Comparison of ENCODE assay signal across 8 cellular contexts in genomic region chr12:57771873-57772428, GRCh38. TPM values are rescaled to one million over a fixed set of nuclear protein-coding genes. Genes with fewer than 3 reads are reported as not detected.
DNase-seq lines count a peak whose midpoint lies in the region; ATAC-seq and TF ChIP-seq lines count a peak whose summit lies in the region.

METTL1 (minus strand) TSS chr12:57772105; CDS start chr12:57772083, 22 bp downstream.

- H3K36me3 ChIP-seq in urinary bladder (ENCODE audit: insufficient read depth), result no peaks in the 10 kb centered on the region

- H3K4me3 Mint-ChIP-seq in T-cell (peak within 1 kb of the TSS; percentile 94 to 96 (median 95)), progenitor cell of endocrine pancreas (ENCODE audit: low read depth) (peak within 1 kb of the TSS; percentile 98)

- CTCF ChIA-PET in T-cell (lab: Charles Lee), result interaction anchor here (0.7 to 1.3 kb wide), 5 partner anchors 9 to 18 kb away, joined by 3 to 11 read pairs (median 4); partner anchors contain the start of gene TSFM (in 2 of the 2)

- TF ChIP-seq CTCF in GM12875 (IDR thresholded peaks at IDR 0.05; ENCODE audit: borderline replicate concordance, insufficient read depth, low read depth, low read length) (no peak), progenitor cell of endocrine pancreas (IDR thresholded peaks at IDR 0.05; ENCODE audit: unreplicated experiment) (no peak)

- H3K4me3 ChIP-seq in GM12875 (ENCODE audit: low read depth, low read length) (peak within 1 kb of the TSS; percentile 89), urinary bladder (ENCODE audit: low read depth, low read length) (peak within 1 kb of the TSS; percentile 65)

- WGBS in urinary bladder, result under 1% methylated on average over 28 of the region's 28 CpGs

- peaks cover 11 to 23% (median 21%) of the 10 kb centered on the region in 3 donors for H3K4me1 Mint-ChIP-seq in T-cell
- H3K4me1 Mint-ChIP-seq in progenitor cell of endocrine pancreas (ENCODE audit: low read depth), result peaks cover 9% of the 10 kb centered on the region

- H3K9me3 Mint-ChIP-seq in T-cell (no peaks in the 10 kb centered on the region), progenitor cell of endocrine pancreas (ENCODE audit: low read depth) (no peaks in the 10 kb centered on the region)

- DNase-seq in NCI-H1417 treated with DMSO at 0.1 percent for 48 hours (lab: John Stamatoyannopoulos, UW) (peak; percentile 84), T-cell (peak; percentile 74 to 91 (median 85)), amniotic epithelial cell (ENCODE audit: low read depth) (peak; percentile 96), left cardiac atrium (peak; percentile 96), progenitor cell of endocrine pancreas (ENCODE audit: low spot score, unreplicated experiment) (peak; percentile 86)

- H3K27ac Mint-ChIP-seq in T-cell, result peak within 1 kb of the TSS; percentile 93 to 94
- peak within 1 kb of the TSS; percentile 99 for H3K27ac Mint-ChIP-seq in progenitor cell of endocrine pancreas

- POLR2A ChIA-PET in T-cell (lab: Charles Lee), result interaction anchor here (0.6 to 1.0 kb wide), 4 partner anchors 11 to 30 kb away, joined by 3 to 10 read pairs (median 6); no protein-coding TSS in a partner anchor

- peak within 1 kb of the TSS; percentile 88 for H3K27ac ChIP-seq in urinary bladder (ENCODE audit: low read depth)

- peaks cover 0 to 4% of the 10 kb centered on the region in 2 donors for H3K27me3 Mint-ChIP-seq in T-cell
- peaks cover 18% of the 10 kb centered on the region for H3K27me3 Mint-ChIP-seq in progenitor cell of endocrine pancreas

- ATAC-seq in HG02763 (IDR thresholded peaks at IDR 0.05; ENCODE audit: unreplicated experiment) (peak; percentile 76), T-cell (replicated peaks in 1 of 4) (peak; percentile 90 to 92 (median 90)), left cardiac atrium (peak; percentile 96)

- H3K36me3 Mint-ChIP-seq in T-cell, result peaks cover 13% of the 10 kb centered on the region
- peaks cover 9% of the 10 kb centered on the region for H3K36me3 Mint-ChIP-seq in progenitor cell of endocrine pancreas (ENCODE audit: insufficient read depth)

- H3K4me1 ChIP-seq in urinary bladder (ENCODE audit: insufficient read depth), result no peaks in the 10 kb centered on the region

- intact Hi-C loops in left cardiac atrium (cut with DNase I), result no loop called here

RNA-seq across cellular contexts. Expression of gene METTL1, which starts in this region (rescaled TPM):
- total RNA-seq in T-cell (10 to 100 TPM; 10.3 to 17.4 (median 14.5) TPM), left cardiac atrium (10 to 100 TPM in 1 of 2 donors, 1 to 10 TPM in 1; 7.2 to 16.0 TPM), progenitor cell of endocrine pancreas (23.3 and 27.5 TPM in 2 replicates), urinary bladder (4.9 TPM)
- polyA plus RNA-seq in urinary bladder, result 16.1 TPM

Comparison
In these comparisons a context has a peak if more than half of its experiments do, and no peak if none do; other contexts are left out.
1. Peak in every context shown above with its lines: DNase-seq, ATAC-seq, H3K4me3 ChIP-seq and H3K27ac ChIP-seq.